ENCODE assay signal across 8 cellular contexts in the genomic region with DNA sequence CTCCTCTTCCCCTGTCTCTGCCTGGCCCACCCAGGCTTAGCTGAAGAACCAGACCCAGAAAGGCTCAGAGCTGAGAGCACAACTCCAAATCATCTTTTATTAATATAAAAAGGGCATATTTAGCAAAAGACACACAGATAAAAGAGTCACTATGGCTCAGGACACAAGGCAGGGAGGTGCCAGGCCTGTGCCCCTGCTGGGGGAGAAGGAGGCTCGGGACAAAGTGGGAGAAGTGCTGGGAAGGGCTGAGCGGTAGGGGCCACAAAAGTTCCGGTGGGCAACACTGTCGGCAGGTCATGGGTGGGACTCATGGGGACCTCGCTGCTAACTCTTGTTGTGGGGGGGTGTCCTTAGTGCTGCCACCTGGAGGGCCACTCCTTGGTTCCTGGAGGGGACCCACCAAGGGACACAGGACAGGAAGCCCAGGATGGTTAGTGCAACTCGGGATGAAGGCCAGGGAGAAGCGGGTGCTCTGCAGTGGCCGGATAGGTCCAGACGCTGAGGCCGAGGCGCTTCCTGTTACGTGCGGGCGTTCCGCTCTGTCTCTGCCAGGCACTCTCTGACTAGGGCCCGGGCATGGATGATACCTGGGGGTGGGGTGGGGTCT. TPM values are rescaled to one million over a fixed set of nuclear protein-coding genes. Genes with fewer than 3 reads are reported as not detected.
A peak's percentile ranks its signal among the peaks of the same experiment; 100 is the strongest.
DNase-seq lines count a peak whose midpoint lies in the region; ATAC-seq and TF ChIP-seq lines count a peak whose summit lies in the region.

No MANE protein-coding gene starts in this region.

- H3K27ac ChIP-seq in ascending aorta (peak overlapping the region; percentile 95 to 96), mesodermal cell (ENCODE audit: low read depth, low read length, severe bottlenecking) (no peak overlapping the region), transverse colon (peak overlapping the region; percentile 98 to 100 (median 98))

- H3K27me3 Mint-ChIP-seq in activated naive CD4-positive, alpha-beta T cell treated with anti-CD3 and anti-CD28 coated beads, Interleukin-2, amount 10 ng/mL, durations not matched to agents 7 days and 5 days = peaks cover 22% of the 10 kb centered on the region

- no peaks in the 10 kb centered on the region for H3K9me3 Mint-ChIP-seq in activated naive CD4-positive, alpha-beta T cell treated with anti-CD3 and anti-CD28 coated beads, Interleukin-2, amount 10 ng/mL, durations not matched to agents 7 days and 5 days

- H3K36me3 ChIP-seq in ascending aorta (peaks cover 0 to 13% of the 10 kb centered on the region in 2 donors), mesodermal cell (ENCODE audit: control insufficient read depth, insufficient read depth, low read length) (peaks cover 13% of the 10 kb centered on the region), transverse colon (no peaks in the 10 kb centered on the region)

- no peak for ATAC-seq in HG02571 (IDR thresholded peaks at IDR 0.05; ENCODE audit: unreplicated experiment)

- H3K4me1 ChIP-seq in ascending aorta (peaks cover 16 to 27% of the 10 kb centered on the region in 2 donors), mesodermal cell (ENCODE audit: control insufficient read depth, insufficient read depth, low read length, poor library complexity, severe bottlenecking) (peaks cover 24% of the 10 kb centered on the region), transverse colon (peaks cover 26 to 51% (median 39%) of the 10 kb centered on the region in 4 donors)

- intact Hi-C loops in ascending aorta (cut with DNase I) = loop anchor here (2.0 to 10.0 kb wide), 4 partner anchors 78 to 392 kb away; partner anchors contain the start of genes GRK2, KDM2A and RPS6KB2
- intact Hi-C loops in transverse colon (cut with DNase I; ENCODE audit: low total_unique reads) = loop anchor here (1.0 kb wide), 1 partner anchor 105 kb away; the partner anchor contains the start of gene PPP1CA

- H3K27ac Mint-ChIP-seq in activated naive CD4-positive, alpha-beta T cell treated with anti-CD3 and anti-CD28 coated beads, Interleukin-2, amount 10 ng/mL, durations not matched to agents 7 days and 5 days = peak overlapping the region; percentile 96

- H3K4me1 Mint-ChIP-seq in activated naive CD4-positive, alpha-beta T cell treated with anti-CD3 and anti-CD28 coated beads, Interleukin-2, amount 10 ng/mL, durations not matched to agents 7 days and 5 days = peaks cover 47% of the 10 kb centered on the region

- H3K9me3 ChIP-seq in ascending aorta (no peaks in the 10 kb centered on the region), mesodermal cell (ENCODE audit: control insufficient read depth, low read length) (no peaks in the 10 kb centered on the region), transverse colon (no peaks in the 10 kb centered on the region)

- in situ Hi-C loops in transverse colon (cut with MboI; ENCODE audit: low pct_ligation_motif_present in 1 of 4, low pct_unique_long_range_greater_than_20kb in 1 of 4, low sequenced_read_pairs in 3 of 4) = no loop called here

- DNase-seq in activated naive CD4-positive, alpha-beta T cell treated with anti-CD3 and anti-CD28 coated beads, Interleukin-2, amount 10 ng/mL, durations not matched to agents 7 days and 5 days = no peak
- DNase-seq in activated naive CD4-positive, alpha-beta T cell treated with Interleukin-2 at 50 U/mL for 16 hours = no peak
- DNase-seq in ascending aorta (ENCODE audit: low spot score in 2 of 2) (no peak), transverse colon (peak; percentile 36), NCI-H2227 (lab: John Stamatoyannopoulos, UW; ENCODE audit: unreplicated experiment) (no peak)
- DNase-seq in activated effector memory CD4-positive, alpha-beta T cell treated with anti-CD3 and anti-CD28 coated beads, Interleukin-2, amount 50 U/mL, for 16 hours = no peak

- CTCF ChIA-PET in activated naive CD4-positive, alpha-beta T cell treated with anti-CD3 and anti-CD28 coated beads, Interleukin-2, amount 10 ng/mL, durations not matched to agents 7 days and 5 days (lab: Charles Lee) = interaction anchor here (0.7 to 1.8 kb wide), 8 partner anchors 16 to 161 kb away, joined by 3 to 8 read pairs (median 4); partner anchors contain the start of gene PPP1CA

- H3K4me3 Mint-ChIP-seq in activated naive CD4-positive, alpha-beta T cell treated with anti-CD3 and anti-CD28 coated beads, Interleukin-2, amount 10 ng/mL, durations not matched to agents 7 days and 5 days = peak overlapping the region; percentile 84

- TF ChIP-seq EP300 in transverse colon (IDR thresholded peaks at IDR 0.05; ENCODE audit: low read depth) = no peak

- no peak for TF ChIP-seq CTCF in ascending aorta (IDR thresholded peaks at IDR 0.05)
- peak in 3 of 5 experiments; percentile 9 to 58 (median 31) for TF ChIP-seq CTCF in transverse colon (IDR thresholded peaks at IDR 0.05)

- no peak for TF ChIP-seq POLR2A in transverse colon (IDR thresholded peaks at IDR 0.05)

- H3K4me3 ChIP-seq in ascending aorta (peak overlapping the region; percentile 35 to 71), mesodermal cell (ENCODE audit: extremely low read depth, insufficient read depth, low read length, poor library complexity, severe bottlenecking) (peak overlapping the region; percentile 64), transverse colon (peak overlapping the region in 2 of 4 donors; percentile 81 to 82)

- 93% methylated on average over 5 to 12 of the region's 16 CpGs for WGBS in mesodermal cell (ENCODE audit: insufficient coverage in 2 of 2), 2 experiments
- 75% methylated on average over 14 of the region's 16 CpGs; no CpG with 5 or more reads in 1 of the 2 donors for WGBS in transverse colon (ENCODE audit: low coverage in 1 of 2), 2 donors

- no peaks in the 10 kb centered on the region for H3K27me3 ChIP-seq in ascending aorta
- no peaks in the 10 kb centered on the region for H3K27me3 ChIP-seq in transverse colon

- peaks cover 16% of the 10 kb centered on the region for H3K36me3 Mint-ChIP-seq in activated naive CD4-positive, alpha-beta T cell treated with anti-CD3 and anti-CD28 coated beads, Interleukin-2, amount 10 ng/mL, durations not matched to agents 7 days and 5 days

RNA-seq across cellular contexts. Expression of gene PITPNM1, which starts 1.4 kb away (rescaled TPM):
- total RNA-seq in ascending aorta (31.8 TPM), transverse colon (100 to 1,000 TPM in 1 of 4 donors, 10 to 100 TPM in 3; 23.5 to 451 (median 60.8) TPM)
- 43.8 TPM for polyA plus RNA-seq in mesodermal cell (2013, experiment 1 of 2)
- 35.4 TPM for polyA plus RNA-seq in mesodermal cell (2013, experiment 2 of 2)

RNA-seq across cellular contexts. Expression of gene CDK2AP2, which starts 1.4 kb away (rescaled TPM):
- total RNA-seq in ascending aorta = 159 TPM
- polyA plus RNA-seq in mesodermal cell (2013, experiment 1 of 2) = 55.8 TPM
- 56.3 TPM for polyA plus RNA-seq in mesodermal cell (2013, experiment 2 of 2)
- total RNA-seq in transverse colon = 100 to 1,000 TPM in 1 of 4 donors, 10 to 100 TPM in 3; 49.4 to 140 (median 83.4) TPM

RNA-seq across cellular contexts. Expression of gene CABP2, which starts 16.7 kb away (rescaled TPM):
- total RNA-seq in ascending aorta (not detected), transverse colon (not detected)
- polyA plus RNA-seq in mesodermal cell (2013, experiment 1 of 2) = not detected
- polyA plus RNA-seq in mesodermal cell (2013, experiment 2 of 2) = not detected

RNA-seq across cellular contexts. Expression of gene AIP, which starts 23.7 kb away (rescaled TPM):
- total RNA-seq in ascending aorta (116 TPM), transverse colon (10 to 100 TPM; 32.9 to 71.5 (median 57.6) TPM)
- 56.1 TPM for polyA plus RNA-seq in mesodermal cell (2013, experiment 1 of 2)
- 42.5 TPM for polyA plus RNA-seq in mesodermal cell (2013, experiment 2 of 2)

RNA-seq across cellular contexts. Expression of gene TMEM134, which starts 37.5 kb away (rescaled TPM):
- 189 TPM for total RNA-seq in ascending aorta
- polyA plus RNA-seq in mesodermal cell (2013, experiment 1 of 2) = 49.2 TPM
- 44.6 TPM for polyA plus RNA-seq in mesodermal cell (2013, experiment 2 of 2)
- total RNA-seq in transverse colon = 100 to 1,000 TPM; 107 to 347 (median 115) TPM

Comparison
In these comparisons a context has a peak if more than half of its experiments do, and no peak if none do; other contexts are left out.
1. CTCF ChIP-seq: peak in transverse colon (3 of 5); none in ascending aorta (0 of 3).